In genomic region chr17:66781135-66781534, GRCh38 we compare ENCODE assay signal across 23 cellular contexts. TPM values are rescaled to one million over a fixed set of nuclear protein-coding genes. Genes with fewer than 3 reads are reported as not detected.
DNase-seq lines count a peak whose midpoint lies in the region; ATAC-seq and TF ChIP-seq lines count a peak whose summit lies in the region.
"Had no signal": no experiment of that assay in that cellular context is flagged by ENCODE, and none has a peak within 500 bp of the region (broad histone marks: within the 10 kb centered on the region; RNA-seq: fewer than 3 reads in every experiment).

No MANE protein-coding gene starts in this region.

- no peaks in the 10 kb centered on the region for H3K27me3 Mint-ChIP-seq in activated T-helper 17 cell treated with anti-CD3 and anti-CD28 coated beads, Interleukin-2, amount 50 U/mL, for 72 hours

- H3K4me3 Mint-ChIP-seq in activated T-helper 17 cell treated with anti-CD3 and anti-CD28 coated beads, Interleukin-2, amount 50 U/mL, for 72 hours: no peak overlapping the region
- H3K4me3 Mint-ChIP-seq: CD8-positive, alpha-beta T cell; HFFc6 had no signal

- no peaks in the 10 kb centered on the region for H3K4me1 Mint-ChIP-seq in activated T-helper 17 cell treated with anti-CD3 and anti-CD28 coated beads, Interleukin-2, amount 50 U/mL, for 72 hours

- no peak for TF ChIP-seq RAD21 in Ishikawa (IDR thresholded peaks at IDR 0.05; ENCODE audit: low read depth)

- H3K36me3 Mint-ChIP-seq in activated naive CD4-positive, alpha-beta T cell treated with anti-CD3 and anti-CD28 coated beads, Interleukin-2, amount 50 U/mL, for 72 hours: peaks cover 4% of the 10 kb centered on the region in 2 donors
- H3K36me3 Mint-ChIP-seq in activated T-helper 17 cell treated with anti-CD3 and anti-CD28 coated beads, Interleukin-2, amount 50 U/mL, for 72 hours (ENCODE audit: low read depth): peaks cover 31% of the 10 kb centered on the region

- no peak for DNase-seq in activated naive CD4-positive, alpha-beta T cell treated with anti-CD3 and anti-CD28 coated beads, Interleukin-2, amount 50 U/mL, for 72 hours (ENCODE audit: low spot score in 2 of 2)
- DNase-seq in activated naive CD4-positive, alpha-beta T cell treated with Interleukin-2 at 50 U/mL for 16 hours: no peak
- DNase-seq in NCI-H1048 (lab: John Stamatoyannopoulos, UW): no peak
- DNase-seq in UCSD-AML1 (lab: John Stamatoyannopoulos, UW; ENCODE audit: unreplicated experiment): no peak
- no peak for DNase-seq in mesenteric fat pad (ENCODE audit: low spot score)
- DNase-seq in NCI-H1092 treated with DMSO at 0.1 percent for 48 hours (lab: John Stamatoyannopoulos, UW): no peak
- DNase-seq: C1 segment of cervical spinal cord; CD8-positive, alpha-beta T cell; HFFc6; MV-4-11; NCI-H1417; NCI-H1694 treated with DMSO at 0.1 percent for 48 hours; NCI-H2081 treated with DMSO at 0.1 percent for 48 hours; NCI-H446; NCI-H526; PC-3; RPMI8226; SHP77; SW 1271 had no signal

- no peak for TF ChIP-seq EP300 in Ishikawa (IDR thresholded peaks at IDR 0.05; ENCODE audit: borderline replicate concordance)

- ATAC-seq in activated naive CD4-positive, alpha-beta T cell treated with anti-CD3 and anti-CD28 coated beads, Interleukin-2, amount 50 U/mL, for 72 hours: no peak
- ATAC-seq in activated T-helper 17 cell treated with anti-CD3 and anti-CD28 coated beads, Interleukin-2, amount 50 U/mL, for 72 hours (replicated peaks): no peak
- ATAC-seq: CD8-positive, alpha-beta T cell; PC-3 had no signal

- H3K9me3 Mint-ChIP-seq in activated naive CD4-positive, alpha-beta T cell treated with anti-CD3 and anti-CD28 coated beads, Interleukin-2, amount 50 U/mL, for 72 hours: no peaks in the 10 kb centered on the region
- H3K9me3 Mint-ChIP-seq in activated T-helper 17 cell treated with anti-CD3 and anti-CD28 coated beads, Interleukin-2, amount 50 U/mL, for 72 hours: no peaks in the 10 kb centered on the region
- H3K9me3 Mint-ChIP-seq: CD8-positive, alpha-beta T cell; HFFc6 had no signal

- peak overlapping the region; percentile 3 to 37 for H3K27ac Mint-ChIP-seq in activated naive CD4-positive, alpha-beta T cell treated with anti-CD3 and anti-CD28 coated beads, Interleukin-2, amount 50 U/mL, for 72 hours
- H3K27ac Mint-ChIP-seq in activated T-helper 17 cell treated with anti-CD3 and anti-CD28 coated beads, Interleukin-2, amount 50 U/mL, for 72 hours: peak overlapping the region; percentile 14
- H3K27ac Mint-ChIP-seq: CD8-positive, alpha-beta T cell; HFFc6 had no signal

TF ChIP-seq in Ishikawa, 13 proteins besides CTCF, POLR2A, EP300 and RAD21:
- no peak for TF ChIP-seq TEAD4 (IDR thresholded peaks at IDR 0.05)
- no peak for TF ChIP-seq ZBTB7A (IDR thresholded peaks at IDR 0.05; ENCODE audit: low read depth)
- no peak for TF ChIP-seq CEBPB (IDR thresholded peaks at IDR 0.05)
- TF ChIP-seq EGR1 (IDR thresholded peaks at IDR 0.05): no peak
- TF ChIP-seq YY1 (IDR thresholded peaks at IDR 0.05; ENCODE audit: low read depth): no peak
- TF ChIP-seq USF1 (IDR thresholded peaks at IDR 0.05): peak; percentile 59
- TF ChIP-seq CREB1 (IDR thresholded peaks at IDR 0.05; ENCODE audit: low read depth): no peak

RNA-seq across cellular contexts. Expression of gene CACNG5, which starts 53.8 kb away (rescaled TPM):
- not detected for total RNA-seq in activated naive CD4-positive, alpha-beta T cell treated with anti-CD3 and anti-CD28 coated beads, Interleukin-2, amount 50 U/mL, for 72 hours
- not detected for total RNA-seq in activated T-helper 17 cell treated with anti-CD3 and anti-CD28 coated beads, Interleukin-2, amount 50 U/mL, for 72 hours
- not detected for total RNA-seq in mesenteric fat pad
- total RNA-seq: CD8-positive, alpha-beta T cell; Daoy; HFFc6; M059J; PC-3 had no signal
